ENCODE assay signal across 15 cellular contexts in the genomic region with DNA sequence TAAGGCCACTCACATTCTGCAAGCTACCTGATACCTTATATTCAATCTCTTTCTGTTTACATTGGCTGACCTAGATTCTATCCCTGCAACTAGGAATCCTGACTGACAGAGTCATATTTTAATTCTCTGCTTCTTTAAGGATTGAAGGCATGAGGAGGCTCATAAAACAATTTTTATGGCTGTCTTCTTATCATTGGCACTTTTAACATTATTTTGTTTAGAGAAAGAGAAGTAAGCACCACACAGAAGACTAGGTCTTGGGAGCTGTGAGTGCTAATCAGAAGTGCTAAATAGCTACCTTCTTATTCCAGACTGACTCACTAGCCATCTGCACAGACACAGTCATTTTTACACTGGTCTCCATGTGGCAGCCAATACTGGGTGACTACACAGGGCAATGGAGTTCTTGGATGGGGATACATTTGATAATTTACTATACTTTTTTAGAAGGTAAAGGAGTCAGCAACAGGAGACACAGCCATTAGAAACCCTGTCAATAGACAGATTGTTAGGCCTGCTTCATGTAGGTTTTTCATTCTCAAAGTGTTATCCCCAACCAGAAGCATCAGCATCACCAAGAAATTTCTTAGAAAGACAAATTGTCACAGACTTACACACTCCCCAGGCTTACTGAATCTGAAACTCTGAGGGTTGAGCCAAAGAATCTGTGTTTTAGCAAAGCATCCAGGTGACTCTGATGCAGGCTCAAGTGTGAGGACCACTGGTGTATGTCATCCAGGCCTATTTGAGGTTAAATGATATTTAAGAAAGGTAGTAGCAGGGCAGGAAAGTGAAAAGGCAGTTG.
A peak's percentile ranks its signal among the peaks of the same experiment; 100 is the strongest.
DNase-seq lines count a peak whose midpoint lies in the region; TF ChIP-seq lines count a peak whose summit lies in the region.
"Had no signal": no experiment of that assay in that cellular context is flagged by ENCODE, and none has a peak within 500 bp of the region (broad histone marks: within the 10 kb centered on the region; RNA-seq: fewer than 3 reads in every experiment).

No MANE protein-coding gene starts in this region.

- DNase-seq in stimulated activated CD4-positive, alpha-beta T cell treated with anti-CD3 and anti-CD28 coated beads, Interleukin-4, amount 100 ng/mL, for 24 hours, result peak; percentile 14
- no peak for DNase-seq in stimulated activated CD4-positive, alpha-beta T cell treated with anti-CD3 and anti-CD28 coated beads, Interleukin-12 subunit alpha, Interleukin-12 subunit beta, amount 100 ng/mL, for 4 hours
- peak; percentile 40 for DNase-seq in T-helper 2 cell treated with Interferon-gamma antibody and Interleukin-4, amounts not matched to agents 5 μg/mL and 100 μg/mL, for 36 hours (ENCODE audit: low spot score)
- DNase-seq in foreskin fibroblast (peak; percentile 47 to 63), HUDEP-2 (lab: John Stamatoyannopoulos, UW; ENCODE audit: unreplicated experiment in 76 of 76) (no peak), vagina (ENCODE audit: extremely low spot score in 2 of 2) (no peak), SJCRH30 (no peak), testis (no peak)
- DNase-seq: amniotic stem cell, gastrocnemius medialis, GF-D8, NCI-H2171 had no signal

- H3K4me1 ChIP-seq in vagina (no peaks in the 10 kb centered on the region), SJCRH30 (peaks cover 14% of the 10 kb centered on the region), testis (no peaks in the 10 kb centered on the region)
- H3K4me1 ChIP-seq: suprapubic skin had no signal

- H3K4me3 ChIP-seq in foreskin fibroblast (ENCODE audit: low read depth in 1 of 2, low read length in 2 of 2), result no peak overlapping the region
- H3K4me3 ChIP-seq in vagina, result no peak overlapping the region
- H3K4me3 ChIP-seq in SJCRH30, result no peak overlapping the region
- H3K4me3 ChIP-seq in testis, result no peak overlapping the region
- H3K4me3 ChIP-seq: gastrocnemius medialis, right atrium auricular region, suprapubic skin had no signal

- H3K27ac Mint-ChIP-seq in T-helper 2 cell treated with Interferon-gamma antibody and Interleukin-4, amounts not matched to agents 5 μg/mL and 100 μg/mL, for 36 hours, result peak overlapping the region; percentile 51
- H3K27ac Mint-ChIP-seq: CD14-positive monocyte had no signal

- H3K4me3 Mint-ChIP-seq in T-helper 2 cell treated with Interferon-gamma antibody and Interleukin-4, amounts not matched to agents 5 μg/mL and 100 μg/mL, for 36 hours, result no peak overlapping the region
- H3K4me3 Mint-ChIP-seq: CD14-positive monocyte had no signal

- TF ChIP-seq POLR2A in vagina (IDR thresholded peaks at IDR 0.05) (no peak), testis (IDR thresholded peaks at IDR 0.05) (no peak)

- H3K27ac ChIP-seq in vagina, result no peak overlapping the region
- H3K27ac ChIP-seq in SJCRH30, result no peak overlapping the region
- no peak overlapping the region for H3K27ac ChIP-seq in testis
- H3K27ac ChIP-seq: gastrocnemius medialis, suprapubic skin had no signal

- peaks cover under 1% of the 10 kb centered on the region for H3K9me3 Mint-ChIP-seq in T-helper 2 cell treated with Interferon-gamma antibody and Interleukin-4, amounts not matched to agents 5 μg/mL and 100 μg/mL, for 36 hours

- intact Hi-C loops in vagina (cut with DNase I), result no loop called here
- intact Hi-C loops in testis (cut with DNase I; ENCODE audit: low total_unique reads), result no loop called here

- H3K4me1 Mint-ChIP-seq in T-helper 2 cell treated with Interferon-gamma antibody and Interleukin-4, amounts not matched to agents 5 μg/mL and 100 μg/mL, for 36 hours (ENCODE audit: low read depth), result peaks cover 29% of the 10 kb centered on the region

- H3K27me3 Mint-ChIP-seq in T-helper 2 cell treated with Interferon-gamma antibody and Interleukin-4, amounts not matched to agents 5 μg/mL and 100 μg/mL, for 36 hours (ENCODE audit: low read depth), result no peaks in the 10 kb centered on the region

- TF ChIP-seq CTCF in foreskin fibroblast (IDR thresholded peaks at IDR 0.05; ENCODE audit: low read depth, low read length), result no peak
- TF ChIP-seq CTCF in vagina (IDR thresholded peaks at IDR 0.05), result no peak
- no peak for TF ChIP-seq CTCF in testis (IDR thresholded peaks at IDR 0.05)

- H3K9me3 ChIP-seq in vagina (no peaks in the 10 kb centered on the region), SJCRH30 (replicated peaks) (no peaks in the 10 kb centered on the region), testis (no peaks in the 10 kb centered on the region)
- H3K9me3 ChIP-seq: gastrocnemius medialis, right atrium auricular region, suprapubic skin had no signal

- H3K36me3 Mint-ChIP-seq in T-helper 2 cell treated with Interferon-gamma antibody and Interleukin-4, amounts not matched to agents 5 μg/mL and 100 μg/mL, for 36 hours (ENCODE audit: low read depth), result no peaks in the 10 kb centered on the region
- H3K36me3 Mint-ChIP-seq: CD14-positive monocyte had no signal

- H3K27me3 ChIP-seq in vagina (no peaks in the 10 kb centered on the region), SJCRH30 (no peaks in the 10 kb centered on the region), testis (no peaks in the 10 kb centered on the region)
- H3K27me3 ChIP-seq: gastrocnemius medialis, right atrium auricular region, suprapubic skin had no signal

- no peaks in the 10 kb centered on the region for H3K36me3 ChIP-seq in vagina
- no peaks in the 10 kb centered on the region for H3K36me3 ChIP-seq in SJCRH30
- H3K36me3 ChIP-seq in testis (ENCODE audit: low read depth, missing control alignments), result no peaks in the 10 kb centered on the region
- H3K36me3 ChIP-seq: gastrocnemius medialis, right atrium auricular region, suprapubic skin had no signal

Comparison
In these comparisons a context has a peak if more than half of its experiments do, and no peak if none do; other contexts are left out.
1. DNase-seq: peak in stimulated activated CD4-positive, alpha-beta T cell treated with anti-CD3 and anti-CD28 coated beads, Interleukin-4, amount 100 ng/mL, for 24 hours (single experiment), T-helper 2 cell treated with Interferon-gamma antibody and Interleukin-4, amounts not matched to agents 5 μg/mL and 100 μg/mL, for 36 hours (single experiment) and foreskin fibroblast (2 of 2); none in stimulated activated CD4-positive, alpha-beta T cell treated with anti-CD3 and anti-CD28 coated beads, Interleukin-12 subunit alpha, Interleukin-12 subunit beta, amount 100 ng/mL, for 4 hours (single experiment), HUDEP-2 (0 of 76), vagina (0 of 2), SJCRH30 (0 of 2) and testis (single experiment).